Comparison of ENCODE assay signal across 11 cellular contexts in genomic region chr11:63745304-63746170, GRCh38. TPM values are rescaled to one million over a fixed set of nuclear protein-coding genes. Genes with fewer than 3 reads are reported as not detected.
DNase-seq lines count a peak whose midpoint lies in the region; ATAC-seq and TF ChIP-seq lines count a peak whose summit lies in the region.
"Had no signal": no experiment of that assay in that cellular context is flagged by ENCODE, and none has a peak within 500 bp of the region (broad histone marks: within the 10 kb centered on the region; RNA-seq: fewer than 3 reads in every experiment).

No MANE protein-coding gene starts in this region.

- H4K20me1 ChIP-seq in OCI-LY7 (ENCODE audit: insufficient read depth, low read length), result no peaks in the 10 kb centered on the region

- H3K27me3 Mint-ChIP-seq in endodermal cell (ENCODE audit: insufficient read depth), result no peaks in the 10 kb centered on the region
- no peaks in the 10 kb centered on the region for H3K27me3 Mint-ChIP-seq in activated naive CD8-positive, alpha-beta T cell treated with anti-CD3 and anti-CD28 coated beads for 36 hours

- peaks cover 12% of the 10 kb centered on the region; the same call in 1 of the 2 replicates for H3K36me3 ChIP-seq in OCI-LY7 (ENCODE audit: insufficient read depth, low read length)
- H3K36me3 ChIP-seq in endodermal cell (ENCODE audit: control insufficient read depth, insufficient read depth, low read length), result peaks cover 9% of the 10 kb centered on the region

- no peaks in the 10 kb centered on the region for H3K9me3 Mint-ChIP-seq in endodermal cell
- no peaks in the 10 kb centered on the region for H3K9me3 Mint-ChIP-seq in activated naive CD8-positive, alpha-beta T cell treated with anti-CD3 and anti-CD28 coated beads for 36 hours

- no peaks in the 10 kb centered on the region for H3K4me1 ChIP-seq in OCI-LY7 (ENCODE audit: insufficient read depth, low read length, poor library complexity, severe bottlenecking)
- no peaks in the 10 kb centered on the region for H3K4me1 ChIP-seq in endodermal cell (ENCODE audit: control insufficient read depth, insufficient read depth, low read length)

- no peak overlapping the region for H2AFZ ChIP-seq in OCI-LY7 (ENCODE audit: low read length)

- BruUV-seq in OCI-LY7 (replicated peaks; lab: Mats Ljungman, UMichigan), result no TSS peak

- H3K9me3 ChIP-seq in OCI-LY7 (ENCODE audit: low read length), result no peaks in the 10 kb centered on the region
- H3K9me3 ChIP-seq in endodermal cell (ENCODE audit: control insufficient read depth, low read length), result no peaks in the 10 kb centered on the region
- H3K9me3 ChIP-seq: MG63, stomach had no signal

- no peak overlapping the region for H3K27ac ChIP-seq in OCI-LY7 (ENCODE audit: low read depth, low read length, poor library complexity, severe bottlenecking)
- no peak overlapping the region for H3K27ac ChIP-seq in endodermal cell (ENCODE audit: low read depth, low read length)
- H3K27ac ChIP-seq: stomach had no signal

- POLR2A ChIA-PET in OCI-LY7 (lab: Charles Lee), result interaction anchor here (0.6 kb wide), 1 partner anchor 320 kb away, joined by 6 read pairs; no protein-coding TSS in a partner anchor

- H3K36me3 Mint-ChIP-seq in endodermal cell (ENCODE audit: low read depth), result peaks cover 24% of the 10 kb centered on the region
- H3K36me3 Mint-ChIP-seq in activated naive CD8-positive, alpha-beta T cell treated with anti-CD3 and anti-CD28 coated beads for 36 hours, result no peaks in the 10 kb centered on the region

- peak; percentile 12 for DNase-seq in OCI-LY7 (ENCODE audit: low spot score)
- DNase-seq in endodermal cell, result no peak
- DNase-seq in pons (ENCODE audit: low spot score), result peak; percentile 41
- no peak for DNase-seq in activated naive CD8-positive, alpha-beta T cell treated with anti-CD3 and anti-CD28 coated beads for 36 hours
- no peak for DNase-seq in DMS153 (lab: John Stamatoyannopoulos, UW)
- DNase-seq: activated CD4-positive, alpha-beta T cell treated with anti-CD3 and anti-CD28 coated beads for 48 hours; foreskin melanocyte; MG63; stomach had no signal

- H3K4me1 Mint-ChIP-seq in endodermal cell, result peaks cover 6% of the 10 kb centered on the region
- no peaks in the 10 kb centered on the region for H3K4me1 Mint-ChIP-seq in activated naive CD8-positive, alpha-beta T cell treated with anti-CD3 and anti-CD28 coated beads for 36 hours

- H3K4me3 Mint-ChIP-seq in endodermal cell, result no peak overlapping the region
- no peak overlapping the region for H3K4me3 Mint-ChIP-seq in activated naive CD8-positive, alpha-beta T cell treated with anti-CD3 and anti-CD28 coated beads for 36 hours

- H3K4me2 ChIP-seq in OCI-LY7 (ENCODE audit: low read length), result no peak overlapping the region

- CTCF ChIA-PET in OCI-LY7 (lab: Charles Lee; ENCODE audit: unreplicated experiment), result no interaction called here

- H3K9me2 ChIP-seq in OCI-LY7 (ENCODE audit: insufficient read depth, low read length), result no peaks in the 10 kb centered on the region

- H3K27ac Mint-ChIP-seq in endodermal cell, result peak overlapping the region; percentile 3
- H3K27ac Mint-ChIP-seq in activated naive CD8-positive, alpha-beta T cell treated with anti-CD3 and anti-CD28 coated beads for 36 hours, result no peak overlapping the region

- ATAC-seq in GM18909 (IDR thresholded peaks at IDR 0.05; ENCODE audit: poor library complexity, unreplicated experiment), result no peak

- H3K27me3 ChIP-seq in endodermal cell (ENCODE audit: control insufficient read depth, insufficient read depth, low read length, poor library complexity, severe bottlenecking), result no peaks in the 10 kb centered on the region
- H3K27me3 ChIP-seq: MG63, stomach had no signal

- TF ChIP-seq CTCF in GM12872 (IDR thresholded peaks at IDR 0.05; ENCODE audit: insufficient read depth, low read depth, low read length) (peak; percentile 6; the same call in 1 of the 3 replicates), OCI-LY7 (conservative IDR thresholded peaks at IDR 0.05; ENCODE audit: low read length) (peak; percentile 64), endodermal cell (conservative IDR thresholded peaks at IDR 0.05) (no peak)

- no peak overlapping the region for H3K4me3 ChIP-seq in OCI-LY7 (ENCODE audit: low read depth, low read length, poor library complexity, severe bottlenecking)
- no peak overlapping the region for H3K4me3 ChIP-seq in endodermal cell (ENCODE audit: low read length)
- H3K4me3 ChIP-seq: MG63, stomach had no signal

- intact Hi-C loops in OCI-LY7 (cut with micrococcal nuclease; ENCODE audit: unreplicated experiment), result no loop called here

- H3K79me2 ChIP-seq in OCI-LY7 (ENCODE audit: insufficient read depth, low read depth, low read length), result no peaks in the 10 kb centered on the region

- no peak overlapping the region for H3K9ac ChIP-seq in endodermal cell (ENCODE audit: extremely low read depth, low read length, poor library complexity, severe bottlenecking)

- WGBS in endodermal cell (ENCODE audit: insufficient coverage in 1 of 2, insufficient read length in 1 of 2), 2 experiments, result 95 to 96% methylated on average over 12 to 13 of the region's 13 CpGs

RNA-seq across cellular contexts. Expression of gene ZFTA, which starts 23.0 kb away (rescaled TPM):
- 6.8 and 10.3 TPM in 2 replicates for total RNA-seq in OCI-LY7 (2014; rRNA removed; shearing (Covaris generic))
- total RNA-seq in OCI-LY7 (2022), result 12.7 TPM in 2 replicates
- 10 to 100 TPM; 31.9 to 38.0 TPM for total RNA-seq in endodermal cell
- 40.9 TPM for polyA plus RNA-seq in endodermal cell (2013, experiment 1 of 2)
- polyA plus RNA-seq in endodermal cell (2013, experiment 2 of 2), result 38.5 TPM
- total RNA-seq in activated naive CD8-positive, alpha-beta T cell treated with anti-CD3 and anti-CD28 coated beads for 36 hours, result 1 to 10 TPM; 4.7 to 6.2 TPM

Comparison
In these comparisons a context has a peak if more than half of its experiments do, and no peak if none do; other contexts are left out.
1. DNase-seq: peak in OCI-LY7 (single experiment) and pons (single experiment); none in endodermal cell (single experiment), activated naive CD8-positive, alpha-beta T cell treated with anti-CD3 and anti-CD28 coated beads for 36 hours (single experiment) and DMS153 (single experiment).